Comparison of ENCODE assay signal across 8 cellular contexts in the genomic region with DNA sequence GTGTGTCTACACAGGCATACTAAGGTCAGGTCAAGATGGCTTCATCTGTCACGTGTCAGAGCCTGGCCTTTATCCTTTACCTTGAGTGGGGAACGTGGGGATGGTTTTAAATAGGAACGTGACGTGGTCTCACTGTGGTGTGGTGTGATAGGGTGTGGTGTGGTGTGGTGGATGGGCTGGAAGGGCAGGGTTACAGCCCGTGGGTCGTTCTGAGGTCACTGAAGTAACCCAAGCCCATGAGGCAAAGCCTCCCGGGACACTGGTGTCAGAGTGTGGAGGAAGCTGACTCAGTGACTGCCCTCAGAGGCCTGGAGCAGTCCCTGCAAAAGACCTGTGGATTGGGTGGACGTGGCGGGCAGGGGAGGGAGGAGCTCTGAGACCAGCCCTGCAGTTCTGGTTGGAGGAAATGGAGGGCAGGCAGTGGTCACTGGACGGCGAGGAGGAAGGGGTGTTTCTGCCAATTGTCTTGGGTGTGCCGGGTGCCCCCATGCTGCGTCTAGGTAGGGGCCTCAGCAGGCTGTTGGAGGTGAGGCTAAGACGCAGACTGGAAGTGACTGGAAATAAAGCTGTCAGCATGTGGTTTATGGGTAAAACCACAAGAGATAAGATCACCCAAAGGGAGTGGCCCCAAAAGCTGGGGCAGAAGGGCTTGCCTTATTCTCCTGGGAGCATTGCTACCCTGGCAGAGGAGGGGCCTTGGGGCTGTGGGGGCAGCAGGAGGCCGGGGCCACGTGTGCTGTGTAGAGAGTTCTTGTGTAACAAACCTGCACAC.
DNase-seq lines count a peak whose midpoint lies in the region; ATAC-seq and TF ChIP-seq lines count a peak whose summit lies in the region.

No MANE protein-coding gene starts in this region.

- peak overlapping the region; percentile 92 for H3K27ac Mint-ChIP-seq in activated T-cell treated with anti-CD3 and anti-CD28 coated beads, Interleukin-2, amount 50 U/mL, for 24 hours

- H3K36me3 Mint-ChIP-seq in activated T-cell treated with anti-CD3 and anti-CD28 coated beads, Interleukin-2, amount 50 U/mL, for 24 hours (ENCODE audit: low read depth) = no peaks in the 10 kb centered on the region

- no peaks in the 10 kb centered on the region for H3K36me3 ChIP-seq in right atrium auricular region

- H3K9me3 ChIP-seq in right atrium auricular region = no peaks in the 10 kb centered on the region

- peaks cover 93% of the 10 kb centered on the region for H3K27me3 Mint-ChIP-seq in activated T-cell treated with anti-CD3 and anti-CD28 coated beads, Interleukin-2, amount 50 U/mL, for 24 hours

- peaks cover 0 to 65% of the 10 kb centered on the region in 2 donors for H3K4me1 ChIP-seq in right atrium auricular region

- peak; percentile 96 for DNase-seq in NOMO-1 treated with dmso at 0.1 percent for 144 hours (lab: John Stamatoyannopoulos, UW; ENCODE audit: unreplicated experiment)
- peak; percentile 73 for DNase-seq in activated T-cell treated with anti-CD3 and anti-CD28 coated beads, Interleukin-2, amount 50 U/mL, for 24 hours
- DNase-seq in right atrium auricular region (ENCODE audit: low spot score) = peak; percentile 61
- peak; percentile 24 to 51 (median 41) for DNase-seq in stimulated activated CD4-positive, alpha-beta T cell treated with anti-CD3 and anti-CD28 coated beads, TNF-alpha, amount 100 ng/mL, for 48 hours (ENCODE audit: low read depth in 3 of 3)
- DNase-seq in SW 1271 (lab: John Stamatoyannopoulos, UW) = no peak
- DNase-seq in nucleus accumbens (lab: John Stamatoyannopoulos, UW) = no peak

- no peak for TF ChIP-seq CTCF in right atrium auricular region (IDR thresholded peaks at IDR 0.05)

- H3K4me3 ChIP-seq in right atrium auricular region = no peak overlapping the region

- H3K4me3 Mint-ChIP-seq in activated T-cell treated with anti-CD3 and anti-CD28 coated beads, Interleukin-2, amount 50 U/mL, for 24 hours = peak overlapping the region; percentile 65

- no peak overlapping the region for H3K27ac ChIP-seq in right atrium auricular region

- H3K9me3 Mint-ChIP-seq in activated T-cell treated with anti-CD3 and anti-CD28 coated beads, Interleukin-2, amount 50 U/mL, for 24 hours = no peaks in the 10 kb centered on the region

- ATAC-seq in GM18498 (IDR thresholded peaks at IDR 0.05; ENCODE audit: unreplicated experiment) (peak; percentile 73), HG02852 (IDR thresholded peaks at IDR 0.05; ENCODE audit: unreplicated experiment) (peak; percentile 66)

- H3K4me1 Mint-ChIP-seq in activated T-cell treated with anti-CD3 and anti-CD28 coated beads, Interleukin-2, amount 50 U/mL, for 24 hours (ENCODE audit: low read depth) = peaks cover 85% of the 10 kb centered on the region

- no peaks in the 10 kb centered on the region for H3K27me3 ChIP-seq in right atrium auricular region

Comparison
In these comparisons a context has a peak if more than half of its experiments do, and no peak if none do; other contexts are left out.
1. DNase-seq: peak in NOMO-1 treated with dmso at 0.1 percent for 144 hours (single experiment), activated T-cell treated with anti-CD3 and anti-CD28 coated beads, Interleukin-2, amount 50 U/mL, for 24 hours (single experiment), right atrium auricular region (single experiment) and stimulated activated CD4-positive, alpha-beta T cell treated with anti-CD3 and anti-CD28 coated beads, TNF-alpha, amount 100 ng/mL, for 48 hours (3 of 3); none in SW 1271 (0 of 2) and nucleus accumbens (0 of 56).